ENCODE assay signal across 9 cellular contexts in genomic region chr1:15703562-15703961, GRCh38. TPM values are rescaled to one million over a fixed set of nuclear protein-coding genes. Genes with fewer than 3 reads are reported as not detected.
DNase-seq lines count a peak whose midpoint lies in the region; ATAC-seq lines count a peak whose summit lies in the region.
"Had no signal": no experiment of that assay in that cellular context is flagged by ENCODE, and none has a peak within 500 bp of the region (broad histone marks: within the 10 kb centered on the region; RNA-seq: fewer than 3 reads in every experiment).

No MANE protein-coding gene starts in this region.

- in situ Hi-C loops in HAP-1 (cut with MboI; ENCODE audit: low sequenced_read_pairs), result no loop called here

- H3K9me3 ChIP-seq in esophagus (ENCODE audit: control insufficient read depth in 2 of 2, insufficient read depth in 1 of 2, low read depth in 1 of 2, low read length in 1 of 2) (no peaks in the 10 kb centered on the region), mucosa of stomach (ENCODE audit: control insufficient read depth, low read length) (no peaks in the 10 kb centered on the region), HAP-1 (no peaks in the 10 kb centered on the region)

- H3K27ac ChIP-seq in esophagus (ENCODE audit: low read depth in 2 of 2, low read length in 1 of 2), result peak overlapping the region; percentile 90 to 94
- H3K27ac ChIP-seq: 22Rv1 had no signal

- DNase-seq in DMS 273 (lab: John Stamatoyannopoulos, UW; ENCODE audit: unreplicated experiment) (peak; percentile 74), DMS 273 treated with DMSO at 0.1 percent for 48 hours (lab: John Stamatoyannopoulos, UW) (no peak), ureter (ENCODE audit: low spot score) (peak; percentile 76), HAP-1 (ENCODE audit: low spot score in 2 of 2) (no peak), SIG-M5 (lab: John Stamatoyannopoulos, UW) (no peak)

- H3K27me3 ChIP-seq in esophagus (ENCODE audit: control insufficient read depth in 1 of 2, insufficient read depth in 2 of 2, low read length in 2 of 2), result no peaks in the 10 kb centered on the region
- H3K27me3 ChIP-seq in mucosa of stomach (ENCODE audit: control insufficient read depth, insufficient read depth, low read length), result no peaks in the 10 kb centered on the region
- H3K27me3 ChIP-seq in HAP-1 (ENCODE audit: low read depth), result no peaks in the 10 kb centered on the region

- no peak for ATAC-seq in GM21367 (IDR thresholded peaks at IDR 0.05; ENCODE audit: unreplicated experiment)

- H3K4me3 ChIP-seq in esophagus (ENCODE audit: low read depth in 1 of 2, low read length in 2 of 2), result no peak overlapping the region
- no peak overlapping the region for H3K4me3 ChIP-seq in mucosa of stomach (ENCODE audit: low read length)
- H3K4me3 ChIP-seq in HAP-1, result no peak overlapping the region

- peak overlapping the region; percentile 40 for H3K9ac ChIP-seq in mucosa of stomach (ENCODE audit: low read length)

- H3K4me1 ChIP-seq in esophagus (ENCODE audit: control insufficient read depth in 2 of 2, insufficient read depth in 2 of 2, low read length in 1 of 2), result peaks cover 10% of the 10 kb centered on the region in 2 donors
- peaks cover 22% of the 10 kb centered on the region for H3K4me1 ChIP-seq in mucosa of stomach (ENCODE audit: control insufficient read depth, insufficient read depth, low read length)
- H3K4me1 ChIP-seq in HAP-1, result no peaks in the 10 kb centered on the region

- 18 to 35% methylated on average over 9 of the region's 9 CpGs for WGBS in esophagus, 2 donors

- peaks cover 0 to 2% of the 10 kb centered on the region in 2 donors for H3K36me3 ChIP-seq in esophagus (ENCODE audit: control insufficient read depth in 2 of 2, insufficient read depth in 2 of 2, low read length in 1 of 2)
- H3K36me3 ChIP-seq in mucosa of stomach (ENCODE audit: control insufficient read depth, insufficient read depth, low read length), result no peaks in the 10 kb centered on the region
- H3K36me3 ChIP-seq in HAP-1 (replicated peaks), result no peaks in the 10 kb centered on the region; the same call in 1 of the 2 replicates

RNA-seq across cellular contexts. Expression of gene PLEKHM2, which starts 19.4 kb away (rescaled TPM):
- polyA plus RNA-seq in esophagus, result 10 to 100 TPM; 34.5 to 40.7 TPM
- total RNA-seq in ureter, result 40.6 TPM

RNA-seq across cellular contexts. Expression of gene SLC25A34, which starts 32.5 kb away (rescaled TPM):
- polyA plus RNA-seq in esophagus, result 1 to 10 TPM in 1 of 2 donors, under 1 TPM in 1; 0.46 to 2.7 TPM
- 3.9 TPM for total RNA-seq in ureter

RNA-seq across cellular contexts. Expression of gene TMEM82, which starts 38.7 kb away (rescaled TPM):
- not detected for polyA plus RNA-seq in esophagus
- total RNA-seq in ureter, result not detected

RNA-seq across cellular contexts. Expression of gene FBLIM1, which starts 55.0 kb away (rescaled TPM):
- polyA plus RNA-seq in esophagus, result 10 to 100 TPM; 17.7 to 20.5 TPM
- 81.8 TPM for total RNA-seq in ureter

Comparison
In these comparisons a context has a peak if more than half of its experiments do, and no peak if none do; other contexts are left out.
1. DNase-seq: peak in DMS 273 (single experiment) and ureter (single experiment); none in DMS 273 treated with DMSO at 0.1 percent for 48 hours (single experiment), HAP-1 (0 of 2) and SIG-M5 (single experiment).